In genomic region chr10:114030140-114030539, GRCh38 we compare ENCODE assay signal across 1 cellular context.
TF ChIP-seq lines count a peak whose summit lies in the region.

No MANE protein-coding gene starts in this region.

TF ChIP-seq in GM12891, 5 proteins besides CTCF, POLR2A, EP300 and RAD21 (continued from another document):
- no peak for TF ChIP-seq SPI1 (IDR thresholded peaks at IDR 0.05; ENCODE audit: low read depth, low read length)
- TF ChIP-seq PAX5 (IDR thresholded peaks at IDR 0.05; ENCODE audit: insufficient read depth, low read length, severe bottlenecking), result no peak
- TF ChIP-seq POLR2AphosphoS5 (IDR thresholded peaks at IDR 0.05; ENCODE audit: low read depth, low read length), result no peak
